20 cellular contexts compared by ENCODE assay signal in the genomic region with DNA sequence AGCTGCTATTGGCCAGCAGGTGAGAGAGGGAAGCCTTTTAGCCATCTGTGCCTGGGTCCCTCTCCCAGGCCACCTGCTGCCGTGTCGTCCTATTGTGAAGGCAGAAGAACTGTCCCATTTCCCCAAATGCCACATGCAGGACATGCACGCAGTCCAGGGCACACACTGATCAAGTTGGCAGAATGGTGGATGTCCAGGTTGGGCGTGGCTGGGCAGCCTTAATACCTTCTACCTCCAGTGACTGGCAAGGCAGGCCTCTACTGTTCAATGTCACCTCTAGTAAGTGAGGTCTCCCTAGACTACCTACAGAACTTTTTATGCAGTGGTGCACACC. TPM values are rescaled to one million over a fixed set of nuclear protein-coding genes. Genes with fewer than 3 reads are reported as not detected.
"Had no signal": no experiment of that assay in that cellular context is flagged by ENCODE, and none has a peak within 500 bp of the region (broad histone marks: within the 10 kb centered on the region; RNA-seq: fewer than 3 reads in every experiment).

No MANE protein-coding gene starts in this region.

- DNase-seq: Karpas-422, KG1, MG63, NCI-H1092, NCI-H1105 treated with DMSO at 0.1 percent for 48 hours, NCI-H1417 treated with DMSO at 0.1 percent for 48 hours, NCI-H187, NCI-H2029, NCI-H2081 treated with DMSO at 0.1 percent for 48 hours, NCI-H2171, NCI-H226, NCI-H446, NCI-H510A, NCI-H524 treated with DMSO at 0.1 percent for 48 hours, NCI-H69, Right ventricle myocardium superior, RPMI8226, SIG-M5 had no signal

- H3K27ac ChIP-seq: SJSA1, SK-N-MC had no signal

- H3K4me3 ChIP-seq: MG63, SJSA1, SK-N-MC had no signal

- H3K9me3 ChIP-seq: MG63, SJSA1 had no signal

- H3K36me3 ChIP-seq: MG63, SJSA1 had no signal

- H3K27me3 ChIP-seq: MG63, SJSA1 had no signal

- H3K4me1 ChIP-seq: SJSA1 had no signal

RNA-seq across cellular contexts. Expression of a gene that starts 37.6 kb away (rescaled TPM):
- total RNA-seq: SJSA1 had no signal
